20 cellular contexts compared by ENCODE assay signal in genomic region chr17:44543905-44544523, GRCh38. TPM values are rescaled to one million over a fixed set of nuclear protein-coding genes. Genes with fewer than 3 reads are reported as not detected.
A peak's percentile ranks its signal among the peaks of the same experiment; 100 is the strongest.
DNase-seq lines count a peak whose midpoint lies in the region; ATAC-seq and TF ChIP-seq lines count a peak whose summit lies in the region.
"Had no signal": no experiment of that assay in that cellular context is flagged by ENCODE, and none has a peak within 500 bp of the region (broad histone marks: within the 10 kb centered on the region; RNA-seq: fewer than 3 reads in every experiment).

No MANE protein-coding gene starts in this region.

- peak overlapping the region; percentile 100 for H3K27ac Mint-ChIP-seq in mesothelial cell of epicardium
- no peak overlapping the region for H3K27ac Mint-ChIP-seq in activated T-helper 17 cell treated with anti-CD3 and anti-CD28 coated beads, Interleukin-2, amount 50 U/mL, for 72 hours
- H3K27ac Mint-ChIP-seq: activated naive CD4-positive, alpha-beta T cell treated with anti-CD3 and anti-CD28 coated beads, Interleukin-2, amount 50 U/mL, for 24 hours had no signal

- H3K36me3 ChIP-seq in ACC112 (ENCODE audit: insufficient read depth, low read length) (no peaks in the 10 kb centered on the region), HUES48 (ENCODE audit: control insufficient read depth, insufficient read depth, low read length) (no peaks in the 10 kb centered on the region), brain microvascular endothelial cell (replicated peaks) (no peaks in the 10 kb centered on the region), upper lobe of left lung (no peaks in the 10 kb centered on the region)
- H3K36me3 ChIP-seq: right atrium auricular region, uterus had no signal

- no peak overlapping the region for H3K4me3 Mint-ChIP-seq in mesothelial cell of epicardium
- H3K4me3 Mint-ChIP-seq in activated T-helper 17 cell treated with anti-CD3 and anti-CD28 coated beads, Interleukin-2, amount 50 U/mL, for 72 hours: no peak overlapping the region
- H3K4me3 Mint-ChIP-seq: activated naive CD4-positive, alpha-beta T cell treated with anti-CD3 and anti-CD28 coated beads, Interleukin-2, amount 50 U/mL, for 24 hours; central memory CD8-positive, alpha-beta T cell; naive thymus-derived CD8-positive, alpha-beta T cell had no signal

- no peak for TF ChIP-seq POLR2A in upper lobe of left lung (IDR thresholded peaks at IDR 0.05)

- H3K9me3 Mint-ChIP-seq in mesothelial cell of epicardium: no peaks in the 10 kb centered on the region
- H3K9me3 Mint-ChIP-seq in activated T-helper 17 cell treated with anti-CD3 and anti-CD28 coated beads, Interleukin-2, amount 50 U/mL, for 72 hours: no peaks in the 10 kb centered on the region
- H3K9me3 Mint-ChIP-seq: activated naive CD4-positive, alpha-beta T cell treated with anti-CD3 and anti-CD28 coated beads, Interleukin-2, amount 50 U/mL, for 24 hours; central memory CD8-positive, alpha-beta T cell; naive thymus-derived CD8-positive, alpha-beta T cell had no signal

- in situ Hi-C loops in brain microvascular endothelial cell (cut with HindIII; ENCODE audit: low pct_ligation_motif_present, low sequenced_read_pairs): loop anchor here (25.0 kb wide), 1 partner anchor 93 kb away; no protein-coding TSS in a partner anchor

- intact Hi-C loops in left ventricle myocardium superior (cut with micrococcal nuclease): no loop called here

- peaks cover 83% of the 10 kb centered on the region for H3K4me1 Mint-ChIP-seq in mesothelial cell of epicardium
- H3K4me1 Mint-ChIP-seq in activated T-helper 17 cell treated with anti-CD3 and anti-CD28 coated beads, Interleukin-2, amount 50 U/mL, for 72 hours: no peaks in the 10 kb centered on the region
- H3K4me1 Mint-ChIP-seq: activated naive CD4-positive, alpha-beta T cell treated with anti-CD3 and anti-CD28 coated beads, Interleukin-2, amount 50 U/mL, for 24 hours; central memory CD8-positive, alpha-beta T cell had no signal

- TF ChIP-seq EP300 in upper lobe of left lung (IDR thresholded peaks at IDR 0.05): no peak

- H3K27me3 ChIP-seq in ACC112 (ENCODE audit: insufficient read depth, low read length) (no peaks in the 10 kb centered on the region), HUES48 (ENCODE audit: control insufficient read depth, insufficient read depth, low read length) (peaks cover 76% of the 10 kb centered on the region), brain microvascular endothelial cell (replicated peaks) (no peaks in the 10 kb centered on the region), upper lobe of left lung (no peaks in the 10 kb centered on the region)
- H3K27me3 ChIP-seq: right atrium auricular region, uterus had no signal

- H3K27ac ChIP-seq in ACC112 (ENCODE audit: low read depth, low read length) (peak overlapping the region; percentile 72), HUES48 (ENCODE audit: low read depth, low read length) (peak overlapping the region; percentile 96), brain microvascular endothelial cell (peak overlapping the region; percentile 94), upper lobe of left lung (peak overlapping the region in 2 of 4 donors; percentile 8 to 20)
- H3K27ac ChIP-seq: KMS-11, right atrium auricular region, uterus had no signal

- H3K9me3 ChIP-seq in HUES48 (ENCODE audit: control insufficient read depth, insufficient read depth, low read length) (no peaks in the 10 kb centered on the region), upper lobe of left lung (no peaks in the 10 kb centered on the region)
- H3K9me3 ChIP-seq: right atrium auricular region, uterus had no signal

- peaks cover 66% of the 10 kb centered on the region for H3K4me1 ChIP-seq in ACC112 (ENCODE audit: control insufficient read depth, insufficient read depth, low read length, unreplicated experiment)
- peaks cover 69% of the 10 kb centered on the region for H3K4me1 ChIP-seq in HUES48 (ENCODE audit: control insufficient read depth, insufficient read depth, low read length)
- peaks cover 0 to 10% (median 6%) of the 10 kb centered on the region in 4 donors for H3K4me1 ChIP-seq in upper lobe of left lung
- H3K4me1 ChIP-seq: right atrium auricular region, uterus had no signal

- TF ChIP-seq CTCF in brain microvascular endothelial cell (IDR thresholded peaks at IDR 0.05; ENCODE audit: low read depth, low read length, missing control alignments): no peak
- TF ChIP-seq CTCF in mesothelial cell of epicardium (IDR thresholded peaks at IDR 0.05; ENCODE audit: unreplicated experiment): no peak
- no peak for TF ChIP-seq CTCF in upper lobe of left lung (IDR thresholded peaks at IDR 0.05)

- no peak overlapping the region for H3K9ac ChIP-seq in HUES48 (ENCODE audit: low read depth, low read length)
- H3K9ac ChIP-seq: KMS-11 had no signal

- no peaks in the 10 kb centered on the region for H3K36me3 Mint-ChIP-seq in mesothelial cell of epicardium
- no peaks in the 10 kb centered on the region for H3K36me3 Mint-ChIP-seq in activated T-helper 17 cell treated with anti-CD3 and anti-CD28 coated beads, Interleukin-2, amount 50 U/mL, for 72 hours (ENCODE audit: low read depth)
- H3K36me3 Mint-ChIP-seq: activated naive CD4-positive, alpha-beta T cell treated with anti-CD3 and anti-CD28 coated beads, Interleukin-2, amount 50 U/mL, for 24 hours; naive thymus-derived CD8-positive, alpha-beta T cell had no signal

- WGBS in upper lobe of left lung, 2 donors: 64 to 66% methylated on average over 5 of the region's 5 CpGs

- no peak for DNase-seq in brain microvascular endothelial cell
- DNase-seq in mesothelial cell of epicardium (ENCODE audit: low spot score in 2 of 2, unreplicated experiment in 2 of 2): no peak
- no peak for DNase-seq in KG1 (lab: John Stamatoyannopoulos, UW)
- DNase-seq in upper lobe of left lung: no peak
- DNase-seq in left ventricle myocardium superior: no peak
- DNase-seq: activated CD8-positive, alpha-beta memory T cell treated with anti-CD3 and anti-CD28 coated beads, Interleukin-2, amount 50 U/mL, for 4 hours; glutamatergic neuron; left colon; naive thymus-derived CD8-positive, alpha-beta T cell; NCI-H1417 treated with DMSO at 0.1 percent for 48 hours; NCI-H345; stimulated activated CD4-positive, alpha-beta T cell treated with anti-CD3 and anti-CD28 coated beads, Interleukin-4, amount 100 ng/mL, for 24 hours; uterus had no signal

- H3K4me3 ChIP-seq in ACC112 (ENCODE audit: low read depth, low read length): no peak overlapping the region
- H3K4me3 ChIP-seq in HUES48 (ENCODE audit: low read depth, low read length): peak overlapping the region; percentile 53
- no peak overlapping the region for H3K4me3 ChIP-seq in brain microvascular endothelial cell (ENCODE audit: low read depth, low read length)
- no peak overlapping the region for H3K4me3 ChIP-seq in upper lobe of left lung
- H3K4me3 ChIP-seq: right atrium auricular region, uterus had no signal

- H2AFZ ChIP-seq in ACC112 (ENCODE audit: low read length, unreplicated experiment): no peak overlapping the region

- no peak for ATAC-seq in activated T-helper 17 cell treated with anti-CD3 and anti-CD28 coated beads, Interleukin-2, amount 50 U/mL, for 72 hours (replicated peaks)
- ATAC-seq in upper lobe of left lung (ENCODE audit: low FRiP score in 2 of 2): no peak
- no peak for ATAC-seq in left ventricle myocardium superior
- ATAC-seq: left colon; naive thymus-derived CD8-positive, alpha-beta T cell had no signal

- H3K27me3 Mint-ChIP-seq in mesothelial cell of epicardium (ENCODE audit: low read depth): no peaks in the 10 kb centered on the region
- peaks cover 41% of the 10 kb centered on the region for H3K27me3 Mint-ChIP-seq in activated T-helper 17 cell treated with anti-CD3 and anti-CD28 coated beads, Interleukin-2, amount 50 U/mL, for 72 hours

- no peaks in the 10 kb centered on the region for H3K79me2 ChIP-seq in ACC112 (ENCODE audit: control insufficient read depth, insufficient read depth, low read length, unreplicated experiment)

RNA-seq across cellular contexts. Expression of gene FZD2, which starts 13.3 kb away (rescaled TPM):
- total RNA-seq in mesothelial cell of epicardium (82.1 to 88.3 TPM (median 84.4 TPM) in 3 replicates), upper lobe of left lung (10 to 100 TPM in 2 of 6 donors, 1 to 10 TPM in 4; 4.2 to 12.9 (median 7.5) TPM), left ventricle myocardium superior (3.1 TPM)
- total RNA-seq in activated T-helper 17 cell treated with anti-CD3 and anti-CD28 coated beads, Interleukin-2, amount 50 U/mL, for 72 hours: not detected

RNA-seq across cellular contexts. Expression of gene GPATCH8, which starts 40.8 kb away (rescaled TPM):
- total RNA-seq in mesothelial cell of epicardium: 75.6 to 77.1 TPM (median 76.3 TPM) in 3 replicates
- total RNA-seq in activated T-helper 17 cell treated with anti-CD3 and anti-CD28 coated beads, Interleukin-2, amount 50 U/mL, for 72 hours: 10 to 100 TPM; 40.3 to 43.7 TPM
- 10 to 100 TPM; 27.2 to 74.5 (median 44.1) TPM for total RNA-seq in upper lobe of left lung
- total RNA-seq in left ventricle myocardium superior: 19.8 TPM
